ENCODE assay signal across 22 cellular contexts in the genomic region with DNA sequence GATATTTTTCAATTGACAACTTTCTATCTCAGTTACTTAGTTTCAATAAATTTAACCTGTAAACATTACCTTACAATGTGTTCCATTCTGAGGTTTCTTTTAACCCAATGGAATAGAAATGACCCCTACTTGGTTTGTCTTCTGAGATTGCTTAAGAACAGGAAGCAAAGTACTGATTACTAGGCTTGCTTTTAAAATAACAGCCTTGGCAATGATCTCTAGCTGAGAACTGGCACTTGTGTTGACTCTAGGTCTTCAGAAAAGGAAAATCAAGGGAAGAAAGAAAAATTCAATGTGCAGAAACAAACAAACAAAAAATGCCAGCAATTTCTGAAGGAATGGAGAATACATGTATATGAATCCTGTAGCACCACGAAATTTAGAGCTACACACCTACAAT.
"Had no signal": no experiment of that assay in that cellular context is flagged by ENCODE, and none has a peak within 500 bp of the region (broad histone marks: within the 10 kb centered on the region; RNA-seq: fewer than 3 reads in every experiment).

No MANE protein-coding gene starts in this region.

- H3K4me3 ChIP-seq: gastroesophageal sphincter, mucosa of descending colon, right atrium auricular region, transverse colon had no signal

- H3K36me3 Mint-ChIP-seq: activated naive CD4-positive, alpha-beta T cell treated with anti-CD3 and anti-CD28 coated beads, Interleukin-2, amount 50 U/mL, for 72 hours; brain; memory B cell; naive thymus-derived CD4-positive, alpha-beta T cell had no signal

- H3K4me1 ChIP-seq: transverse colon had no signal

- H3K27ac Mint-ChIP-seq: activated B cell treated with CpG ODN at 0.5 μM for 24 hours; activated CD4-positive, alpha-beta T cell treated with anti-CD3 and anti-CD28 coated beads, Interleukin-2, amount 10 ng/mL, durations not matched to agents 24 days and 14 days; activated CD8-positive, alpha-beta T cell treated with anti-CD3 and anti-CD28 coated beads, Interleukin-2, amount 10 ng/mL, durations not matched to agents 7 days and 5 days; activated naive CD4-positive, alpha-beta T cell treated with anti-CD3 and anti-CD28 coated beads, Interleukin-2, amount 50 U/mL, for 72 hours; activated T-cell treated with anti-CD3 and anti-CD28 coated beads, Interleukin-2, amount 50 U/mL, for 72 hours; brain; memory B cell; naive thymus-derived CD4-positive, alpha-beta T cell; T-helper 17 cell had no signal

- H3K36me3 ChIP-seq: gastroesophageal sphincter, right atrium auricular region, transverse colon had no signal

- H3K9me3 ChIP-seq: gastroesophageal sphincter, mucosa of descending colon, right atrium auricular region, transverse colon had no signal

- H3K4me1 Mint-ChIP-seq: activated B cell treated with CpG ODN at 0.5 μM for 24 hours; activated CD4-positive, alpha-beta T cell treated with anti-CD3 and anti-CD28 coated beads, Interleukin-2, amount 10 ng/mL, durations not matched to agents 24 days and 14 days; memory B cell had no signal

- H3K4me3 Mint-ChIP-seq: activated B cell treated with CpG ODN at 0.5 μM for 24 hours; activated CD4-positive, alpha-beta T cell treated with anti-CD3 and anti-CD28 coated beads, Interleukin-2, amount 10 ng/mL, durations not matched to agents 24 days and 14 days; activated CD8-positive, alpha-beta T cell treated with anti-CD3 and anti-CD28 coated beads, Interleukin-2, amount 10 ng/mL, durations not matched to agents 7 days and 5 days; activated T-cell treated with anti-CD3 and anti-CD28 coated beads, Interleukin-2, amount 50 U/mL, for 72 hours; brain; memory B cell; naive thymus-derived CD4-positive, alpha-beta T cell; T-helper 17 cell had no signal

- DNase-seq: activated B cell treated with CpG ODN at 0.5 μM for 24 hours; activated CD4-positive, alpha-beta T cell treated with anti-CD3 and anti-CD28 coated beads, Interleukin-2, amount 10 ng/mL, durations not matched to agents 24 days and 14 days; activated CD8-positive, alpha-beta memory T cell treated with anti-CD3 and anti-CD28 coated beads, Interleukin-2, amount 50 U/mL, for 48 hours; activated CD8-positive, alpha-beta T cell treated with anti-CD3 and anti-CD28 coated beads, Interleukin-2, amount 10 ng/mL, durations not matched to agents 7 days and 5 days; activated gamma-delta T cell; activated T-cell treated with anti-CD3 and anti-CD28 coated beads, Interleukin-2, amount 50 U/mL, for 72 hours; amygdala; mucosa of descending colon; naive thymus-derived CD4-positive, alpha-beta T cell; posterior cingulate gyrus; small intestine; stimulated activated CD4-positive, alpha-beta T cell treated with anti-CD3 and anti-CD28 coated beads, Interleukin-4, amount 100 ng/mL, for 24 hours; stimulated activated naive CD4-positive, alpha-beta T cell treated with Interleukin-2 at 50 U/mL for 16 hours; substantia nigra; T-helper 17 cell; transverse colon had no signal

- H3K9me3 Mint-ChIP-seq: activated B cell treated with CpG ODN at 0.5 μM for 24 hours; activated CD4-positive, alpha-beta T cell treated with anti-CD3 and anti-CD28 coated beads, Interleukin-2, amount 10 ng/mL, durations not matched to agents 24 days and 14 days; activated naive CD4-positive, alpha-beta T cell treated with anti-CD3 and anti-CD28 coated beads, Interleukin-2, amount 50 U/mL, for 72 hours; activated T-cell treated with anti-CD3 and anti-CD28 coated beads, Interleukin-2, amount 50 U/mL, for 72 hours; brain; memory B cell; naive thymus-derived CD4-positive, alpha-beta T cell had no signal

- H3K27ac ChIP-seq: gastroesophageal sphincter, right atrium auricular region, transverse colon had no signal

- H3K27me3 Mint-ChIP-seq: activated B cell treated with CpG ODN at 0.5 μM for 24 hours; activated CD4-positive, alpha-beta T cell treated with anti-CD3 and anti-CD28 coated beads, Interleukin-2, amount 10 ng/mL, durations not matched to agents 24 days and 14 days; brain had no signal

- ATAC-seq: activated CD8-positive, alpha-beta T cell treated with anti-CD3 and anti-CD28 coated beads, Interleukin-2, amount 10 ng/mL, durations not matched to agents 7 days and 5 days; activated naive CD4-positive, alpha-beta T cell treated with anti-CD3 and anti-CD28 coated beads, Interleukin-2, amount 50 U/mL, for 72 hours; activated T-cell treated with anti-CD3 and anti-CD28 coated beads, Interleukin-2, amount 50 U/mL, for 72 hours; gastroesophageal sphincter; left lobe of liver; mucosa of descending colon; naive thymus-derived CD4-positive, alpha-beta T cell; T-helper 17 cell had no signal

- H3K27me3 ChIP-seq: gastroesophageal sphincter, right atrium auricular region, transverse colon had no signal
